10 cellular contexts compared by ENCODE assay signal in genomic region chr3:37400355-37400754, GRCh38. TPM values are rescaled to one million over a fixed set of nuclear protein-coding genes. Genes with fewer than 3 reads are reported as not detected.
"Had no signal": no experiment of that assay in that cellular context is flagged by ENCODE, and none has a peak within 500 bp of the region (broad histone marks: within the 10 kb centered on the region; RNA-seq: fewer than 3 reads in every experiment).

No MANE protein-coding gene starts in this region.

- H3K4me1 Mint-ChIP-seq: H9 had no signal

- H3K4me1 ChIP-seq: HAP-1 had no signal

- FAIRE-seq: H1, H54 had no signal

- H3K9me3 ChIP-seq: HAP-1 had no signal

- H3K36me3 ChIP-seq: HAP-1 had no signal

- H2AFZ ChIP-seq: GM23248 had no signal

- H3K27ac ChIP-seq: GM23248 had no signal

- H3K27ac Mint-ChIP-seq: H9, HFFc6 had no signal

- H3K9me3 Mint-ChIP-seq: H9, HFFc6 had no signal

- H3K9ac ChIP-seq: GM23248 had no signal

- H3K4me3 ChIP-seq: GM23248, HAP-1 had no signal

- H3K4me3 Mint-ChIP-seq: H9, HFFc6 had no signal

- ATAC-seq: HCT116 had no signal

- DNase-seq: GM23248, GOT3, H7, H9, HCEC 1CT, HFFc6 had no signal

RNA-seq across cellular contexts. Expression of gene ITGA9, which starts 51.6 kb away (rescaled TPM):
- total RNA-seq: HFFc6 had no signal
- polyA plus RNA-seq: GM23248 had no signal
